14 cellular contexts compared by ENCODE assay signal in genomic region chr19:54473983-54474382, GRCh38. TPM values are rescaled to one million over a fixed set of nuclear protein-coding genes. Genes with fewer than 3 reads are reported as not detected.
DNase-seq lines count a peak whose midpoint lies in the region; ATAC-seq and TF ChIP-seq lines count a peak whose summit lies in the region.
"Had no signal": no experiment of that assay in that cellular context is flagged by ENCODE, and none has a peak within 500 bp of the region (broad histone marks: within the 10 kb centered on the region; RNA-seq: fewer than 3 reads in every experiment).

No MANE protein-coding gene starts in this region.

- TF ChIP-seq EP300 in upper lobe of left lung (IDR thresholded peaks at IDR 0.05) = no peak

- ATAC-seq in left cardiac atrium = no peak
- no peak for ATAC-seq in upper lobe of left lung (ENCODE audit: low FRiP score in 2 of 2)

- 67 to 79% methylated on average over 6 of the region's 6 CpGs for WGBS in upper lobe of left lung, 2 donors

- no peak for TF ChIP-seq POLR2A in upper lobe of left lung (IDR thresholded peaks at IDR 0.05)

- H3K9me3 ChIP-seq in cardiac muscle cell (ENCODE audit: low read depth) (no peaks in the 10 kb centered on the region), muscle layer of duodenum (ENCODE audit: control insufficient read depth in 1 of 2, low read length in 2 of 2) (no peaks in the 10 kb centered on the region), upper lobe of left lung (no peaks in the 10 kb centered on the region), BE2C (no peaks in the 10 kb centered on the region)
- H3K9me3 ChIP-seq: pancreas had no signal

- intact Hi-C loops in left cardiac atrium (cut with DNase I) = no loop called here

- H3K27ac ChIP-seq in cardiac muscle cell = peak overlapping the region; percentile 67
- H3K27ac ChIP-seq in epithelial cell of prostate = peak overlapping the region; percentile 71
- peak overlapping the region; percentile 77 for H3K27ac ChIP-seq in muscle layer of duodenum (ENCODE audit: low read length)
- peak overlapping the region in 3 of 4 donors; percentile 59 to 89 (median 86) for H3K27ac ChIP-seq in upper lobe of left lung
- H3K27ac ChIP-seq: WERI-Rb-1 had no signal

- H3K4me3 ChIP-seq in cardiac muscle cell (no peak overlapping the region), muscle layer of duodenum (ENCODE audit: low read depth in 1 of 2, low read length in 2 of 2) (peak overlapping the region in 1 of 2 donors; percentile 43), upper lobe of left lung (no peak overlapping the region), BE2C (ENCODE audit: low read depth, low read length) (no peak overlapping the region)

- no peaks in the 10 kb centered on the region for H3K36me3 ChIP-seq in cardiac muscle cell
- no peaks in the 10 kb centered on the region for H3K36me3 ChIP-seq in muscle layer of duodenum (ENCODE audit: control insufficient read depth in 1 of 2, insufficient read depth in 2 of 2, low read length in 2 of 2)
- H3K36me3 ChIP-seq in upper lobe of left lung = no peaks in the 10 kb centered on the region
- no peaks in the 10 kb centered on the region for H3K36me3 ChIP-seq in BE2C
- H3K36me3 ChIP-seq: pancreas, WERI-Rb-1 had no signal

- H3K4me1 ChIP-seq in cardiac muscle cell (ENCODE audit: low read depth) = no peaks in the 10 kb centered on the region
- H3K4me1 ChIP-seq in muscle layer of duodenum (ENCODE audit: control insufficient read depth in 1 of 2, insufficient read depth in 2 of 2, low read length in 2 of 2) = peaks cover 7 to 11% of the 10 kb centered on the region in 2 donors
- H3K4me1 ChIP-seq in upper lobe of left lung = peaks cover 29 to 41% (median 33%) of the 10 kb centered on the region in 4 donors
- H3K4me1 ChIP-seq in BE2C = no peaks in the 10 kb centered on the region

- H3K27me3 ChIP-seq in cardiac muscle cell (peaks cover 20% of the 10 kb centered on the region), muscle layer of duodenum (ENCODE audit: low read depth, low read length) (no peaks in the 10 kb centered on the region), upper lobe of left lung (peaks cover 0 to 11% (median 4%) of the 10 kb centered on the region in 4 donors), BE2C (peaks cover 52% of the 10 kb centered on the region)
- H3K27me3 ChIP-seq: pancreas had no signal

- TF ChIP-seq CTCF in cardiac muscle cell (IDR thresholded peaks at IDR 0.05; ENCODE audit: low read depth, low read length) (no peak), upper lobe of left lung (IDR thresholded peaks at IDR 0.05) (no peak), BE2C (IDR thresholded peaks at IDR 0.05; ENCODE audit: low read depth, low read length) (no peak)

- DNase-seq in cardiac muscle cell (ENCODE audit: low read depth in 1 of 2, low spot score in 1 of 2) = no peak
- DNase-seq in left cardiac atrium = no peak
- DNase-seq in epithelial cell of prostate (ENCODE audit: low read depth, low spot score) = no peak
- no peak for DNase-seq in upper lobe of left lung
- no peak for DNase-seq in BE2C
- DNase-seq in dedifferentiated amniotic fluid mesenchymal stem cell (ENCODE audit: extremely low spot score) = no peak
- no peak for DNase-seq in occipital lobe (lab: John Stamatoyannopoulos, UW)
- DNase-seq: activated naive CD4-positive, alpha-beta T cell treated with Interleukin-2 at 50 U/mL for 16 hours; NCI-H1417 treated with DMSO at 0.1 percent for 48 hours; pancreas; stimulated activated CD4-positive, alpha-beta T cell treated with anti-CD3 and anti-CD28 coated beads, Interleukin-1b, Interleukin-23, amount 100 ng/mL, for 48 hours; WERI-Rb-1 had no signal

RNA-seq across cellular contexts. Expression of gene CDC42EP5, which starts 0.9 kb away (rescaled TPM):
- 24.6 and 46.6 TPM in 2 replicates for total RNA-seq in cardiac muscle cell
- 28.2 and 42.4 TPM in 2 replicates for polyA plus RNA-seq in cardiac muscle cell
- total RNA-seq in left cardiac atrium = 10 to 100 TPM; 13.0 to 25.0 TPM
- 10 to 100 TPM; 11.1 to 40.4 (median 20.6) TPM for total RNA-seq in upper lobe of left lung
- polyA plus RNA-seq in BE2C (2012; ENCODE audit: insufficient read depth, insufficient read length, low read depth) = not detected
- total RNA-seq in occipital lobe = 1.2 TPM

RNA-seq across cellular contexts. Expression of gene LENG9, which starts 10.4 kb away (rescaled TPM):
- total RNA-seq in cardiac muscle cell (6.3 and 7.6 TPM in 2 replicates), left cardiac atrium (1 to 10 TPM; 3.3 to 5.4 TPM), upper lobe of left lung (10 to 100 TPM in 2 of 6 donors, 1 to 10 TPM in 4; 3.3 to 12.6 (median 9.1) TPM), occipital lobe (5.9 TPM)
- 0.77 TPM in 1 of 2 replicates, not detected in the other for polyA plus RNA-seq in cardiac muscle cell
- 6.1 TPM for polyA plus RNA-seq in BE2C (2012; ENCODE audit: insufficient read depth, insufficient read length, low read depth)
- total RNA-seq: A172 had no signal

RNA-seq across cellular contexts. Expression of gene LENG8, which starts 25.0 kb away (rescaled TPM):
- total RNA-seq in cardiac muscle cell (66.2 and 171 TPM in 2 replicates), left cardiac atrium (10 to 100 TPM; 66.6 to 76.5 TPM), upper lobe of left lung (1,000 to 10,000 TPM in 1 of 6 donors, 100 to 1,000 TPM in 4, 10 to 100 TPM in 1; 72.2 to 1,027 (median 188) TPM), occipital lobe (14.5 TPM)
- 78.4 and 92.8 TPM in 2 replicates for polyA plus RNA-seq in cardiac muscle cell
- polyA plus RNA-seq in BE2C (2012; ENCODE audit: insufficient read depth, insufficient read length, low read depth) = 163 TPM

RNA-seq across cellular contexts. Expression of gene LAIR2, which starts 28.6 kb away (rescaled TPM):
- total RNA-seq in cardiac muscle cell (not detected in 2 replicates), left cardiac atrium (1 to 10 TPM in 1 of 2 donors, not detected in 1; 1.1 TPM), upper lobe of left lung (not detected), occipital lobe (not detected)
- polyA plus RNA-seq in cardiac muscle cell = not detected in 2 replicates
- not detected for polyA plus RNA-seq in BE2C (2012; ENCODE audit: insufficient read depth, insufficient read length, low read depth)
- total RNA-seq: A172, pancreas had no signal
- polyA plus RNA-seq: pancreas had no signal

RNA-seq across cellular contexts. Expression of gene TTYH1, which starts 58.7 kb away (rescaled TPM):
- total RNA-seq in cardiac muscle cell = 2.6 TPM in 1 of 2 replicates, not detected in the other
- 1.1 TPM in 2 replicates for polyA plus RNA-seq in cardiac muscle cell
- total RNA-seq in left cardiac atrium = 1 to 10 TPM; 1.9 to 3.0 TPM
- not detected for total RNA-seq in upper lobe of left lung
- polyA plus RNA-seq in BE2C (2012; ENCODE audit: insufficient read depth, insufficient read length, low read depth) = 1.6 TPM
- total RNA-seq in occipital lobe = 74.7 TPM
- total RNA-seq: A172 had no signal
